12 cellular contexts compared by ENCODE assay signal in genomic region chr2:170715932-170716777, GRCh38. TPM values are rescaled to one million over a fixed set of nuclear protein-coding genes. Genes with fewer than 3 reads are reported as not detected.
DNase-seq lines count a peak whose midpoint lies in the region; FAIRE-seq and TF ChIP-seq lines count a peak whose summit lies in the region.
"Had no signal": no experiment of that assay in that cellular context is flagged by ENCODE, and none has a peak within 500 bp of the region (broad histone marks: within the 10 kb centered on the region; RNA-seq: fewer than 3 reads in every experiment).

No MANE protein-coding gene starts in this region.

- TF ChIP-seq CTCF in progenitor cell of endocrine pancreas (IDR thresholded peaks at IDR 0.05; ENCODE audit: unreplicated experiment), result no peak

- no peaks in the 10 kb centered on the region for H4K20me1 ChIP-seq in Karpas-422 (ENCODE audit: insufficient read depth, low read depth, low read length)

- TF ChIP-seq POLR2A in GM12892 (IDR thresholded peaks at IDR 0.05; ENCODE audit: low read depth, low read length), result no peak

- H3K27me3 ChIP-seq in esophagus (ENCODE audit: control insufficient read depth in 1 of 2, insufficient read depth in 2 of 2, low read length in 2 of 2) (peaks cover 0 to 25% of the 10 kb centered on the region in 2 donors), Karpas-422 (ENCODE audit: low read length) (no peaks in the 10 kb centered on the region)

- H3K4me1 ChIP-seq in esophagus (ENCODE audit: control insufficient read depth in 2 of 2, insufficient read depth in 2 of 2, low read length in 1 of 2) (peaks cover 16 to 19% of the 10 kb centered on the region in 2 donors), Karpas-422 (ENCODE audit: low read length) (no peaks in the 10 kb centered on the region)

- DNase-seq in GM12892 (ENCODE audit: insufficient read length) (peak; percentile 33), progenitor cell of endocrine pancreas (ENCODE audit: low spot score, unreplicated experiment) (no peak), dedifferentiated amniotic fluid mesenchymal stem cell (ENCODE audit: extremely low spot score) (no peak), HuH-7.5 (ENCODE audit: low spot score) (no peak), COLO829 (ENCODE audit: low spot score) (no peak), Karpas-422 (no peak)
- DNase-seq in activated CD4-positive, alpha-beta T cell treated with anti-CD3 and anti-CD28 coated beads for 48 hours, result peak; percentile 22

- no peak overlapping the region for H3K9ac ChIP-seq in Karpas-422 (ENCODE audit: low read length)

- no peak overlapping the region for H2AFZ ChIP-seq in Karpas-422 (ENCODE audit: low read length)

- FAIRE-seq in GM12892 (lab: Jason Lieb, UNC), result no peak
- FAIRE-seq: GM18507 had no signal

- H3K9me2 ChIP-seq in Karpas-422 (replicated peaks; ENCODE audit: insufficient read depth, low read length), result no peaks in the 10 kb centered on the region

- H3K27me3 Mint-ChIP-seq in progenitor cell of endocrine pancreas, result peaks cover 69% of the 10 kb centered on the region

- H3K9me3 Mint-ChIP-seq in progenitor cell of endocrine pancreas (ENCODE audit: low read depth), result no peaks in the 10 kb centered on the region
- H3K9me3 Mint-ChIP-seq: activated naive CD4-positive, alpha-beta T cell treated with anti-CD3 and anti-CD28 coated beads, Interleukin-2, amount 50 U/mL, for 72 hours had no signal

- no peak overlapping the region for H3K27ac Mint-ChIP-seq in progenitor cell of endocrine pancreas
- H3K27ac Mint-ChIP-seq: activated naive CD4-positive, alpha-beta T cell treated with anti-CD3 and anti-CD28 coated beads, Interleukin-2, amount 50 U/mL, for 72 hours had no signal

- 6 to 9% methylated on average over 71 to 95 of the region's 95 CpGs for WGBS in esophagus, 2 donors

- peak overlapping the region; percentile 72 for H3K4me3 Mint-ChIP-seq in progenitor cell of endocrine pancreas (ENCODE audit: low read depth)

- H3K27ac ChIP-seq in esophagus (ENCODE audit: low read depth in 2 of 2, low read length in 1 of 2) (no peak overlapping the region), Karpas-422 (ENCODE audit: low read length) (no peak overlapping the region)

- H3K36me3 ChIP-seq in esophagus (ENCODE audit: control insufficient read depth in 2 of 2, insufficient read depth in 2 of 2, low read length in 1 of 2) (no peaks in the 10 kb centered on the region), Karpas-422 (ENCODE audit: insufficient read depth, low read length) (no peaks in the 10 kb centered on the region)

- H3K4me3 ChIP-seq in esophagus (ENCODE audit: low read depth in 1 of 2, low read length in 2 of 2) (peak overlapping the region; percentile 57 to 71), Karpas-422 (ENCODE audit: low read length) (no peak overlapping the region)

- H3K9me3 ChIP-seq in esophagus (ENCODE audit: control insufficient read depth in 2 of 2, insufficient read depth in 1 of 2, low read depth in 1 of 2, low read length in 1 of 2), result peaks cover 3 to 6% of the 10 kb centered on the region in 2 donors
- H3K9me3 ChIP-seq in Karpas-422 (ENCODE audit: low read length), result no peaks in the 10 kb centered on the region

- no peak overlapping the region for H3K4me2 ChIP-seq in Karpas-422 (ENCODE audit: low read depth, low read length, poor library complexity, severe bottlenecking)

- H3K4me1 Mint-ChIP-seq in progenitor cell of endocrine pancreas (ENCODE audit: low read depth), result peaks cover 15% of the 10 kb centered on the region

- no peaks in the 10 kb centered on the region for H3K79me2 ChIP-seq in Karpas-422 (ENCODE audit: low read length)

- H3K36me3 Mint-ChIP-seq in progenitor cell of endocrine pancreas (ENCODE audit: insufficient read depth), result no peaks in the 10 kb centered on the region

RNA-seq across cellular contexts. Expression of gene SP5, which starts 1.0 kb away (rescaled TPM):
- not detected for polyA plus RNA-seq in GM12892 (2012; ENCODE audit: missing spikeins)
- under 1 TPM; 0.43 to 0.54 TPM for polyA plus RNA-seq in esophagus
- total RNA-seq in progenitor cell of endocrine pancreas, result 0.60 and 1.9 TPM in 2 replicates
- not detected in 2 replicates for total RNA-seq in Karpas-422 (2014; rRNA removed; shearing (Covaris generic); ENCODE audit: low replicate concordance)
- total RNA-seq: pulmonary artery endothelial cell had no signal

RNA-seq across cellular contexts. Expression of gene ERICH2, which starts 54.0 kb away (rescaled TPM):
- polyA plus RNA-seq in GM12892 (2012; ENCODE audit: missing spikeins), result not detected
- polyA plus RNA-seq in esophagus, result under 1 TPM in 1 of 2 donors, not detected in 1; 0.32 TPM
- 0.91 and 1.1 TPM in 2 replicates for total RNA-seq in progenitor cell of endocrine pancreas
- total RNA-seq in Karpas-422 (2014; rRNA removed; shearing (Covaris generic); ENCODE audit: low replicate concordance), result not detected in 2 replicates
- total RNA-seq: activated naive CD4-positive, alpha-beta T cell treated with anti-CD3 and anti-CD28 coated beads, Interleukin-2, amount 50 U/mL, for 72 hours; M059J; pulmonary artery endothelial cell had no signal

Comparison
In these comparisons a context has a peak if more than half of its experiments do, and no peak if none do; other contexts are left out.
1. DNase-seq: peak in GM12892 (single experiment) and activated CD4-positive, alpha-beta T cell treated with anti-CD3 and anti-CD28 coated beads for 48 hours (single experiment); none in progenitor cell of endocrine pancreas (single experiment), dedifferentiated amniotic fluid mesenchymal stem cell (single experiment), HuH-7.5 (single experiment), COLO829 (single experiment) and Karpas-422 (single experiment).